Comparison of ENCODE assay signal across 8 cellular contexts in the genomic region with DNA sequence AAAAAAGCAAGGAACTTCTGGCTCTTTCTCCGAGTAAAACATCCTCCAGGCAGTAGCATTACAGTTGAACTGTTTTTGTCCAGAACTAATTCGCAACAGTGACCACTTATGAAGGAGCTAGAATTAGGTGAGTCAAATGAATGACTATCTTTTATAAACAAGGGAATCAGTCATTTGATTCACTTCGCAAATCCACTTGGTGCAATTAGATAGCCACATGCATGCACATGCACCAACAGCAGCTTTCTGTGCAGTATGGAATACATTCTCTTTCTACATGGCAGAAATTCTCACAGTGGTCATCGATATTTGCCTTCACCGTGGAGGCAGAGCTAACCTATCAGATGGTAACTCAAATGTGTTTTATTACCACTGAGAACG.
DNase-seq lines count a peak whose midpoint lies in the region; ATAC-seq and TF ChIP-seq lines count a peak whose summit lies in the region.

No MANE protein-coding gene starts in this region.

- no peak for TF ChIP-seq POLR2A in tibial nerve (IDR thresholded peaks at IDR 0.05)

- no peak overlapping the region for H3K14ac ChIP-seq in trophoblast cell (ENCODE audit: low read length)

- peaks cover 63% of the 10 kb centered on the region for H3K36me3 Mint-ChIP-seq in activated CD8-positive, alpha-beta memory T cell treated with anti-CD3 and anti-CD28 coated beads, Interleukin-2, amount 10 ng/mL, durations not matched to agents 7 days and 5 days
- H3K36me3 Mint-ChIP-seq in activated naive CD4-positive, alpha-beta T cell treated with anti-CD3 and anti-CD28 coated beads, Interleukin-2, amount 50 U/mL, for 72 hours = peaks cover 23 to 79% of the 10 kb centered on the region in 2 donors

- H3K4me3 ChIP-seq in tibial nerve = peak overlapping the region; percentile 29 to 54 (median 40)
- H3K4me3 ChIP-seq in trophoblast cell (ENCODE audit: low read depth, low read length) = no peak overlapping the region

- H3K9me3 ChIP-seq in tibial nerve (no peaks in the 10 kb centered on the region), trophoblast cell (ENCODE audit: insufficient read depth, low read depth, low read length) (no peaks in the 10 kb centered on the region)

- no peak for ATAC-seq in activated CD8-positive, alpha-beta memory T cell treated with anti-CD3 and anti-CD28 coated beads, Interleukin-2, amount 10 ng/mL, durations not matched to agents 7 days and 5 days
- peak in 1 of 2 donors; percentile 3 for ATAC-seq in activated naive CD4-positive, alpha-beta T cell treated with anti-CD3 and anti-CD28 coated beads, Interleukin-2, amount 50 U/mL, for 72 hours
- peak; percentile 49 for ATAC-seq in left lobe of liver

- H2BK5ac ChIP-seq in trophoblast cell (ENCODE audit: low read depth, low read length, poor library complexity) = no peak overlapping the region

- H2AFZ ChIP-seq in trophoblast cell (ENCODE audit: insufficient read depth, low read length, poor library complexity) = no peak overlapping the region

- H3K79me1 ChIP-seq in trophoblast cell (ENCODE audit: low read length) = no peaks in the 10 kb centered on the region

- H3K27me3 ChIP-seq in tibial nerve (no peaks in the 10 kb centered on the region), trophoblast cell (ENCODE audit: insufficient read depth, low read length) (no peaks in the 10 kb centered on the region)

- no peak overlapping the region for H3K4ac ChIP-seq in trophoblast cell (ENCODE audit: low read depth, low read length)

- H3K27me3 Mint-ChIP-seq in activated CD8-positive, alpha-beta memory T cell treated with anti-CD3 and anti-CD28 coated beads, Interleukin-2, amount 10 ng/mL, durations not matched to agents 7 days and 5 days = no peaks in the 10 kb centered on the region

- H3K23ac ChIP-seq in trophoblast cell (ENCODE audit: low read length) = no peak overlapping the region

- no peak overlapping the region for H2BK120ac ChIP-seq in trophoblast cell (ENCODE audit: insufficient read depth, low read length, poor library complexity)

- no peak for DNase-seq in activated CD8-positive, alpha-beta memory T cell treated with anti-CD3 and anti-CD28 coated beads, Interleukin-2, amount 10 ng/mL, durations not matched to agents 7 days and 5 days
- DNase-seq in activated CD8-positive, alpha-beta memory T cell treated with anti-CD3 and anti-CD28 coated beads, Interleukin-2, amount 50 U/mL, for 48 hours = no peak
- DNase-seq in activated naive CD4-positive, alpha-beta T cell treated with anti-CD3 and anti-CD28 coated beads, Interleukin-2, amount 50 U/mL, for 72 hours (ENCODE audit: low spot score in 2 of 2) = no peak
- no peak for DNase-seq in left lobe of liver (ENCODE audit: low spot score)
- no peak for DNase-seq in tibial nerve (ENCODE audit: low spot score in 2 of 2)
- no peak for DNase-seq in mucosa of gallbladder (ENCODE audit: low spot score)
- no peak for DNase-seq in DMS53 treated with DMSO at 0.1 percent for 48 hours (lab: John Stamatoyannopoulos, UW; ENCODE audit: unreplicated experiment)
- no peak for DNase-seq in trophoblast cell

- no peak overlapping the region for H4K8ac ChIP-seq in trophoblast cell (ENCODE audit: low read depth, low read length)

- no peak overlapping the region for H2AK5ac ChIP-seq in trophoblast cell (ENCODE audit: low read length)

- no peak overlapping the region for H3K9ac ChIP-seq in trophoblast cell (ENCODE audit: low read length)

- no peak overlapping the region for H2BK12ac ChIP-seq in trophoblast cell (ENCODE audit: low read length)

- CTCF ChIA-PET in activated CD8-positive, alpha-beta memory T cell treated with anti-CD3 and anti-CD28 coated beads, Interleukin-2, amount 10 ng/mL, durations not matched to agents 7 days and 5 days (lab: Charles Lee) = interaction anchor here (1.0 to 3.4 kb wide), 5 partner anchors 15 to 115 kb away, joined by 3 to 9 read pairs (median 5); no protein-coding TSS in a partner anchor

- H4K91ac ChIP-seq in trophoblast cell (ENCODE audit: low read depth, low read length) = no peak overlapping the region

- no peaks in the 10 kb centered on the region for H3K79me2 ChIP-seq in trophoblast cell (ENCODE audit: control insufficient read depth, insufficient read depth, low read length, poor library complexity)

- H4K12ac ChIP-seq in trophoblast cell (ENCODE audit: low read depth, low read length) = no peak overlapping the region

- H3K27ac Mint-ChIP-seq in activated CD8-positive, alpha-beta memory T cell treated with anti-CD3 and anti-CD28 coated beads, Interleukin-2, amount 10 ng/mL, durations not matched to agents 7 days and 5 days = peak overlapping the region; percentile 83
- H3K27ac Mint-ChIP-seq in activated naive CD4-positive, alpha-beta T cell treated with anti-CD3 and anti-CD28 coated beads, Interleukin-2, amount 50 U/mL, for 72 hours = peak overlapping the region; percentile 92

- H3K9me3 Mint-ChIP-seq in activated CD8-positive, alpha-beta memory T cell treated with anti-CD3 and anti-CD28 coated beads, Interleukin-2, amount 10 ng/mL, durations not matched to agents 7 days and 5 days (ENCODE audit: low read depth) = no peaks in the 10 kb centered on the region
- no peaks in the 10 kb centered on the region for H3K9me3 Mint-ChIP-seq in activated naive CD4-positive, alpha-beta T cell treated with anti-CD3 and anti-CD28 coated beads, Interleukin-2, amount 50 U/mL, for 72 hours

- no peak for TF ChIP-seq EP300 in tibial nerve (IDR thresholded peaks at IDR 0.05)

- H3K27ac ChIP-seq in tibial nerve = peak overlapping the region; percentile 78 to 96 (median 86)
- no peak overlapping the region for H3K27ac ChIP-seq in trophoblast cell (ENCODE audit: low read depth, low read length)

- H3K36me3 ChIP-seq in tibial nerve = no peaks in the 10 kb centered on the region
- H3K36me3 ChIP-seq in trophoblast cell (ENCODE audit: control insufficient read depth in 1 of 2, insufficient read depth in 2 of 2, low read length in 2 of 2) = peaks cover 5 to 6% of the 10 kb centered on the region in 2 experiments

- H3K4me3 Mint-ChIP-seq in activated CD8-positive, alpha-beta memory T cell treated with anti-CD3 and anti-CD28 coated beads, Interleukin-2, amount 10 ng/mL, durations not matched to agents 7 days and 5 days = peak overlapping the region; percentile 74

- H3K4me1 Mint-ChIP-seq in activated CD8-positive, alpha-beta memory T cell treated with anti-CD3 and anti-CD28 coated beads, Interleukin-2, amount 10 ng/mL, durations not matched to agents 7 days and 5 days = peaks cover 53% of the 10 kb centered on the region

- peaks cover 0 to 22% (median 10%) of the 10 kb centered on the region in 4 donors for H3K4me1 ChIP-seq in tibial nerve
- peaks cover 0 to 2% of the 10 kb centered on the region in 2 experiments for H3K4me1 ChIP-seq in trophoblast cell (ENCODE audit: control insufficient read depth in 1 of 2, insufficient read depth in 2 of 2, low read length in 2 of 2)

- no peak overlapping the region for H3K18ac ChIP-seq in trophoblast cell (ENCODE audit: low read length)

- no peak overlapping the region for H3K4me2 ChIP-seq in trophoblast cell (ENCODE audit: low read length)

- WGBS in tibial nerve, 2 donors = 21 to 33% methylated on average over 6 of the region's 6 CpGs
- WGBS in trophoblast cell (ENCODE audit: extremely low coverage, insufficient coverage, insufficient read length) = no CpG with 5 or more reads among the region's 6 CpGs

- TF ChIP-seq CTCF in tibial nerve (IDR thresholded peaks at IDR 0.05) = no peak
